Comparison of ENCODE assay signal across 14 cellular contexts in the genomic region with DNA sequence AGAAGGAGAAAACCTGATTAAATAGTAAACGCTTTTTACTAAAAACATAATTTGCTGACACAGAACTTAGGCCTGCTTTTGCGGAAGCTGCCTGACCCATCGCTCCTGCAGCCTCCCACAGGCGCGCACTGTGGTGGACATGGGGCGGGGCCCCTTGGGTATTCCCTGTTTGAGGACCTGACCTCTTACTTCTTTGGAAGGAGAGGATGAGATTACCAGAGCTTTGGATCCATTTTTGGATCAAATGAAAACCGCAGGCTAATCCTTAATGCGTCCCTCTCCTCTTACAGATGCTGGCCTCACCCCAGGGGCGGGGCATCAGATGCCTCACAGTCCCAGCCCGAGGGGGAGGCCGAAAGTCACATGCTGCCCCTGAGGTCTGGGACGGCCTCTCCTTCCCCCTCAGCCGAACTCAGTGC.
"Had no signal": no experiment of that assay in that cellular context is flagged by ENCODE, and none has a peak within 500 bp of the region (broad histone marks: within the 10 kb centered on the region; RNA-seq: fewer than 3 reads in every experiment).

No MANE protein-coding gene starts in this region.

- H3K27me3 ChIP-seq: brain microvascular endothelial cell had no signal

- H3K36me3 ChIP-seq: brain microvascular endothelial cell had no signal

- DNase-seq: activated CD4-positive, alpha-beta T cell treated with anti-CD3 and anti-CD28 coated beads, Interleukin-2, amount 50 U/mL, for 4 hours; activated effector memory CD4-positive, alpha-beta T cell treated with Interleukin-2 at 50 U/mL for 16 hours; activated T-cell treated with anti-CD3 and anti-CD28 coated beads, Interleukin-2, amount 50 U/mL, for 24 hours; amygdala; brain microvascular endothelial cell; dermis blood vessel endothelial cell; endodermal cell; erythroblast; foreskin fibroblast; stimulated activated CD4-positive, alpha-beta T cell treated with anti-CD3 and anti-CD28 coated beads, Interleukin-4, amount 100 ng/mL, for 1 hour; stimulated activated CD8-positive, alpha-beta memory T cell treated with anti-CD3 and anti-CD28 coated beads, Interleukin-4, amount 100 ng/mL, for 48 hours; T-helper 2 cell had no signal

- ATAC-seq: activated CD4-positive, CD25-positive, alpha-beta regulatory T cell treated with anti-CD3 and anti-CD28 coated beads, Interleukin-2, amount 50 U/mL, for 24 hours had no signal

- H3K27ac ChIP-seq: brain microvascular endothelial cell had no signal

- FAIRE-seq: keratinocyte had no signal
